Comparison of ENCODE assay signal across 25 cellular contexts in genomic region chr16:85199069-85199725, GRCh38.
DNase-seq lines count a peak whose midpoint lies in the region; ATAC-seq and TF ChIP-seq lines count a peak whose summit lies in the region.
"Had no signal": no experiment of that assay in that cellular context is flagged by ENCODE, and none has a peak within 500 bp of the region (broad histone marks: within the 10 kb centered on the region; RNA-seq: fewer than 3 reads in every experiment).

No MANE protein-coding gene starts in this region.

- H3K27ac ChIP-seq in cardiac muscle cell (peak overlapping the region; percentile 88), RWPE2 (ENCODE audit: poor library complexity, severe bottlenecking) (peak overlapping the region; percentile 32), subcutaneous abdominal adipose tissue (ENCODE audit: low read depth, low read length) (peak overlapping the region; percentile 37)
- H3K27ac ChIP-seq: neural progenitor cell, prostate gland, SK-N-MC had no signal

- intact Hi-C loops in left cardiac atrium (cut with DNase I), result no loop called here

- no peak overlapping the region for H3K4me3 Mint-ChIP-seq in nephron progenitor cell
- H3K4me3 Mint-ChIP-seq: activated naive CD8-positive, alpha-beta T cell treated with anti-CD3 and anti-CD28 coated beads for 36 hours; activated T-helper 17 cell treated with anti-CD3 and anti-CD28 coated beads, Interleukin-2, amount 50 U/mL, for 72 hours; neural progenitor cell; stimulated activated naive CD8-positive, alpha-beta T cell treated with anti-CD3 and anti-CD28 coated beads, Interleukin-15, Interleukin-2, amounts not matched to agents 100 ng/mL and 50 ng/mL, for 24 hours; T-helper 17 cell; type B pancreatic cell had no signal

- H3K9me3 Mint-ChIP-seq in nephron progenitor cell, result no peaks in the 10 kb centered on the region
- H3K9me3 Mint-ChIP-seq: activated naive CD8-positive, alpha-beta T cell treated with anti-CD3 and anti-CD28 coated beads for 36 hours; activated T-helper 17 cell treated with anti-CD3 and anti-CD28 coated beads, Interleukin-2, amount 50 U/mL, for 72 hours; neural progenitor cell; stimulated activated naive CD8-positive, alpha-beta T cell treated with anti-CD3 and anti-CD28 coated beads, Interleukin-15, Interleukin-2, amounts not matched to agents 100 ng/mL and 50 ng/mL, for 24 hours; type B pancreatic cell had no signal

- no peaks in the 10 kb centered on the region for H3K36me3 Mint-ChIP-seq in nephron progenitor cell (ENCODE audit: low read depth)
- H3K36me3 Mint-ChIP-seq: activated naive CD8-positive, alpha-beta T cell treated with anti-CD3 and anti-CD28 coated beads for 36 hours; neural progenitor cell; type B pancreatic cell had no signal

- H3K9ac ChIP-seq in subcutaneous abdominal adipose tissue (ENCODE audit: low read length in 5 of 5), result no peak overlapping the region
- H3K9ac ChIP-seq: neural progenitor cell had no signal

- no peak for ATAC-seq in left cardiac atrium
- peak; percentile 33; the same call in 2 of the 3 replicates for ATAC-seq in RWPE2 (ENCODE audit: low read depth)
- ATAC-seq: activated T-helper 17 cell treated with anti-CD3 and anti-CD28 coated beads, Interleukin-2, amount 50 U/mL, for 72 hours; esophagus mucosa; left lobe of liver; Panc1; T-helper 17 cell had no signal

- no peak for TF ChIP-seq CTCF in cardiac muscle cell (IDR thresholded peaks at IDR 0.05; ENCODE audit: low read depth, low read length)
- TF ChIP-seq CTCF in RWPE2 (IDR thresholded peaks at IDR 0.05; ENCODE audit: poor library complexity, severe bottlenecking), result no peak
- TF ChIP-seq CTCF in nephron progenitor cell (IDR thresholded peaks at IDR 0.05), result no peak
- no peak for TF ChIP-seq CTCF in GM13976 (IDR thresholded peaks at IDR 0.05; ENCODE audit: borderline replicate concordance, control extremely low read depth, extremely low read depth, insufficient read depth, missing control alignments)

- H3K27me3 ChIP-seq in cardiac muscle cell (no peaks in the 10 kb centered on the region), RWPE2 (ENCODE audit: insufficient read depth, poor library complexity, severe bottlenecking) (no peaks in the 10 kb centered on the region), subcutaneous abdominal adipose tissue (ENCODE audit: control insufficient read depth in 5 of 5, insufficient read depth in 4 of 5, low read length in 5 of 5) (no peaks in the 10 kb centered on the region)
- H3K27me3 ChIP-seq: neural progenitor cell had no signal

- H3K27me3 Mint-ChIP-seq in nephron progenitor cell (ENCODE audit: low read depth, poor library complexity), result peaks cover 7% of the 10 kb centered on the region
- H3K27me3 Mint-ChIP-seq: activated naive CD8-positive, alpha-beta T cell treated with anti-CD3 and anti-CD28 coated beads for 36 hours; stimulated activated naive CD8-positive, alpha-beta T cell treated with anti-CD3 and anti-CD28 coated beads, Interleukin-15, Interleukin-2, amounts not matched to agents 100 ng/mL and 50 ng/mL, for 24 hours; type B pancreatic cell had no signal

- H3K36me3 ChIP-seq in cardiac muscle cell (no peaks in the 10 kb centered on the region), RWPE2 (ENCODE audit: low read depth) (no peaks in the 10 kb centered on the region), subcutaneous abdominal adipose tissue (ENCODE audit: control insufficient read depth in 5 of 5, insufficient read depth in 5 of 5, low read length in 5 of 5) (no peaks in the 10 kb centered on the region)
- H3K36me3 ChIP-seq: neural progenitor cell, prostate gland had no signal

- in situ Hi-C loops in GM13976 (cut with MboI; ENCODE audit: low sequenced_read_pairs, unreplicated experiment), result no loop called here

- peaks cover 68% of the 10 kb centered on the region for H3K4me1 ChIP-seq in cardiac muscle cell (ENCODE audit: low read depth)
- H3K4me1 ChIP-seq in RWPE2 (ENCODE audit: insufficient read depth, poor library complexity, severe bottlenecking), result peaks cover 31% of the 10 kb centered on the region
- H3K4me1 ChIP-seq in subcutaneous abdominal adipose tissue (ENCODE audit: control insufficient read depth in 5 of 5, insufficient read depth in 5 of 5, low read length in 5 of 5), result peaks cover 12 to 100% (median 80%) of the 10 kb centered on the region in 5 donors
- H3K4me1 ChIP-seq: prostate gland had no signal

- H3K4me3 ChIP-seq in cardiac muscle cell (no peak overlapping the region), RWPE2 (ENCODE audit: severe bottlenecking) (no peak overlapping the region), subcutaneous abdominal adipose tissue (ENCODE audit: low read depth in 1 of 5, low read length in 5 of 5) (no peak overlapping the region)
- H3K4me3 ChIP-seq: neural progenitor cell, prostate gland, SK-N-MC had no signal

- peaks cover 92% of the 10 kb centered on the region for H3K4me1 Mint-ChIP-seq in nephron progenitor cell
- H3K4me1 Mint-ChIP-seq: activated naive CD8-positive, alpha-beta T cell treated with anti-CD3 and anti-CD28 coated beads for 36 hours; activated T-helper 17 cell treated with anti-CD3 and anti-CD28 coated beads, Interleukin-2, amount 50 U/mL, for 72 hours; T-helper 17 cell had no signal

- H3K9me3 ChIP-seq in cardiac muscle cell (ENCODE audit: low read depth) (no peaks in the 10 kb centered on the region), RWPE2 (ENCODE audit: severe bottlenecking) (no peaks in the 10 kb centered on the region), subcutaneous abdominal adipose tissue (ENCODE audit: control insufficient read depth in 5 of 5, low read length in 5 of 5) (no peaks in the 10 kb centered on the region)
- H3K9me3 ChIP-seq: prostate gland had no signal

- DNase-seq in cardiac muscle cell (ENCODE audit: low read depth in 1 of 2, low spot score in 1 of 2) (no peak), left cardiac atrium (no peak), RWPE2 (ENCODE audit: low spot score) (no peak), iris pigment epithelial cell (ENCODE audit: low read depth) (peak; percentile 67), nephron progenitor cell (no peak), HUDEP-2 (lab: John Stamatoyannopoulos, UW; ENCODE audit: unreplicated experiment in 76 of 76) (no peak), GM13976 (ENCODE audit: low spot score) (no peak)
- DNase-seq: activated CD4-positive, alpha-beta T cell treated with anti-CD3 and anti-CD28 coated beads for 48 hours; activated naive CD8-positive, alpha-beta T cell treated with anti-CD3 and anti-CD28 coated beads for 36 hours; C1 segment of cervical spinal cord; Calu3; effector CD4-positive, alpha-beta T cell; NCI-H524; stimulated activated CD4-positive, alpha-beta T cell treated with anti-CD3 and anti-CD28 coated beads, Interleukin-4, amount 100 ng/mL, for 24 hours; T-helper 17 cell had no signal

- H3K27ac Mint-ChIP-seq in nephron progenitor cell, result no peak overlapping the region
- H3K27ac Mint-ChIP-seq: activated naive CD8-positive, alpha-beta T cell treated with anti-CD3 and anti-CD28 coated beads for 36 hours; activated T-helper 17 cell treated with anti-CD3 and anti-CD28 coated beads, Interleukin-2, amount 50 U/mL, for 72 hours; neural progenitor cell; stimulated activated naive CD8-positive, alpha-beta T cell treated with anti-CD3 and anti-CD28 coated beads, Interleukin-15, Interleukin-2, amounts not matched to agents 100 ng/mL and 50 ng/mL, for 24 hours; T-helper 17 cell had no signal

Comparison
In these comparisons a context has a peak if more than half of its experiments do, and no peak if none do; other contexts are left out.
1. H3K27ac ChIP-seq: peak in every context shown above with its lines; median percentile 88 in cardiac muscle cell; 37 in subcutaneous abdominal adipose tissue; 32 in RWPE2.